8 cellular contexts compared by ENCODE assay signal in genomic region chr4:78938868-78939666, GRCh38. TPM values are rescaled to one million over a fixed set of nuclear protein-coding genes. Genes with fewer than 3 reads are reported as not detected.
A peak's percentile ranks its signal among the peaks of the same experiment; 100 is the strongest.
DNase-seq lines count a peak whose midpoint lies in the region; ATAC-seq and TF ChIP-seq lines count a peak whose summit lies in the region.

Gene PAQR3, minus strand, starts transcription at chr4:78939438. Its CDS starts 214 bp downstream, at chr4:78939224.

- DNase-seq in GM10248 (ENCODE audit: extremely low spot score) = peak; percentile 95
- DNase-seq in HFF-Myc (ENCODE audit: extremely low read depth, low read depth) = no peak
- peak; percentile 70 for DNase-seq in MV-4-11 (lab: John Stamatoyannopoulos, UW)
- peak; percentile 92 for DNase-seq in glutamatergic neuron
- DNase-seq in ovary = peak; percentile 80 to 90 (median 87)

- H3K27me3 Mint-ChIP-seq in activated naive CD4-positive, alpha-beta T cell treated with anti-CD3 and anti-CD28 coated beads, Interleukin-2, amount 50 U/mL, for 24 hours = peaks cover 3% of the 10 kb centered on the region
- H3K27me3 Mint-ChIP-seq in glutamatergic neuron (ENCODE audit: unreplicated experiment) = peaks cover 2% of the 10 kb centered on the region

- TF ChIP-seq POLR2A in ovary (IDR thresholded peaks at IDR 0.05) = peak; percentile 83

- H3K9me3 ChIP-seq in ovary (no peaks in the 10 kb centered on the region), thymus (ENCODE audit: control insufficient read depth) (no peaks in the 10 kb centered on the region)

- intact Hi-C loops in ovary (cut with DNase I) = no loop called here

- peaks cover 5% of the 10 kb centered on the region for H3K36me3 Mint-ChIP-seq in activated naive CD4-positive, alpha-beta T cell treated with anti-CD3 and anti-CD28 coated beads, Interleukin-2, amount 50 U/mL, for 24 hours
- H3K36me3 Mint-ChIP-seq in glutamatergic neuron (ENCODE audit: unreplicated experiment) = no peaks in the 10 kb centered on the region

- peak within 1 kb of the TSS; percentile 77 for H3K27ac Mint-ChIP-seq in activated naive CD4-positive, alpha-beta T cell treated with anti-CD3 and anti-CD28 coated beads, Interleukin-2, amount 50 U/mL, for 24 hours
- H3K27ac Mint-ChIP-seq in glutamatergic neuron (ENCODE audit: unreplicated experiment) = peak within 1 kb of the TSS; percentile 79

- CTCF ChIA-PET in GM10248 (lab: Yijun Ruan, JAX) = interaction anchor here (0.6 to 4.2 kb wide), 5 partner anchors 8 to 329 kb away, joined by 3 to 20 read pairs (median 3); no protein-coding TSS in a partner anchor

- no peaks in the 10 kb centered on the region for H3K4me1 ChIP-seq in ovary (ENCODE audit: insufficient read depth)
- H3K4me1 ChIP-seq in thymus (ENCODE audit: control insufficient read depth, insufficient read depth, low read length) = peaks cover 4% of the 10 kb centered on the region

- H3K4me3 ChIP-seq in HFF-Myc (replicated peaks; ENCODE audit: low read depth, low read length) (peak within 1 kb of the TSS; percentile 78), ovary (peak within 1 kb of the TSS; percentile 67), thymus (ENCODE audit: low read length) (peak within 1 kb of the TSS; percentile 76)

- POLR2A ChIA-PET in GM10248 (lab: Yijun Ruan, JAX) = interaction anchor here (0.5 to 0.8 kb wide), 4 partner anchors 10 to 1979 kb away, joined by 3 to 8 read pairs (median 3); no protein-coding TSS in a partner anchor

- peak within 1 kb of the TSS; percentile 97 for H3K4me3 Mint-ChIP-seq in activated naive CD4-positive, alpha-beta T cell treated with anti-CD3 and anti-CD28 coated beads, Interleukin-2, amount 50 U/mL, for 24 hours
- peak within 1 kb of the TSS; percentile 96 for H3K4me3 Mint-ChIP-seq in glutamatergic neuron (ENCODE audit: unreplicated experiment)

- H3K27me3 ChIP-seq in ovary = no peaks in the 10 kb centered on the region
- no peaks in the 10 kb centered on the region for H3K27me3 ChIP-seq in thymus (ENCODE audit: control insufficient read depth, insufficient read depth)

- 1% methylated on average over 55 to 77 of the region's 77 CpGs for WGBS in ovary, 3 donors
- WGBS in thymus = under 1% methylated on average over 77 of the region's 77 CpGs

- H3K4me1 Mint-ChIP-seq in activated naive CD4-positive, alpha-beta T cell treated with anti-CD3 and anti-CD28 coated beads, Interleukin-2, amount 50 U/mL, for 24 hours = peaks cover 44% of the 10 kb centered on the region
- peaks cover 5% of the 10 kb centered on the region for H3K4me1 Mint-ChIP-seq in glutamatergic neuron (ENCODE audit: low read depth, unreplicated experiment)

- no peak for TF ChIP-seq CTCF in GM10248 (IDR thresholded peaks at IDR 0.05; ENCODE audit: control extremely low read depth, extremely low read depth, low read depth, missing control alignments)
- no peak for TF ChIP-seq CTCF in HFF-Myc (IDR thresholded peaks at IDR 0.05; ENCODE audit: low read depth, low read length, missing control alignments)
- TF ChIP-seq CTCF in glutamatergic neuron (IDR thresholded peaks at IDR 0.05; ENCODE audit: partially characterized antibody, unreplicated experiment) = no peak
- TF ChIP-seq CTCF in ovary (IDR thresholded peaks at IDR 0.05) = peak in 1 of 3 donors; percentile 17

- ATAC-seq in SK-N-SH treated with all-trans-retinoic acid at 6 μM for 48 hours = peak; percentile 95

- H3K36me3 ChIP-seq in ovary (no peaks in the 10 kb centered on the region), thymus (ENCODE audit: control insufficient read depth, insufficient read depth) (no peaks in the 10 kb centered on the region)

- no peak for TF ChIP-seq EP300 in ovary (IDR thresholded peaks at IDR 0.05)

- H3K9me3 Mint-ChIP-seq in activated naive CD4-positive, alpha-beta T cell treated with anti-CD3 and anti-CD28 coated beads, Interleukin-2, amount 50 U/mL, for 24 hours = no peaks in the 10 kb centered on the region
- peaks cover 2% of the 10 kb centered on the region for H3K9me3 Mint-ChIP-seq in glutamatergic neuron (ENCODE audit: unreplicated experiment)

- H3K27ac ChIP-seq in ovary (peak within 1 kb of the TSS; percentile 5 to 59), thymus (ENCODE audit: low read depth) (peak within 1 kb of the TSS; percentile 46)

TF ChIP-seq in SK-N-SH treated with all-trans-retinoic acid at 6 μM for 48 hours, 23 proteins besides CTCF, POLR2A, EP300 and RAD21:
- TF ChIP-seq TOX (CRISPR knock-in tag; IDR thresholded peaks at IDR 0.05; ENCODE audit: borderline replicate concordance) (no peak), ZFP3 (CRISPR knock-in tag; IDR thresholded peaks at IDR 0.05) (0 out of 2 replicates have a peak, but pooled peaks have one; percentile 65), ZC3H10 (CRISPR knock-in tag; IDR thresholded peaks at IDR 0.05) (0 out of 2 replicates have a peak, but pooled peaks have one; percentile 16), ZNF8 (CRISPR knock-in tag; IDR thresholded peaks at IDR 0.05) (peak; percentile 66; the same call in 1 of the 2 replicates), TSHZ2 (CRISPR knock-in tag; IDR thresholded peaks at IDR 0.05) (peak; percentile 34; the same call in 1 of the 2 replicates), ARNTL (CRISPR knock-in tag; IDR thresholded peaks at IDR 0.05; ENCODE audit: borderline replicate concordance, low read depth) (no peak), ZFP30 (CRISPR knock-in tag; IDR thresholded peaks at IDR 0.05) (0 out of 2 replicates have a peak, but pooled peaks have one; percentile 17)

RNA-seq across cellular contexts. Expression of gene PAQR3, which starts in this region (rescaled TPM):
- 53.2 TPM for total RNA-seq in glutamatergic neuron (ENCODE audit: unreplicated experiment)
- 10 to 100 TPM in 2 of 7 donors, 1 to 10 TPM in 5; 8.3 to 13.4 (median 9.4) TPM for total RNA-seq in ovary
- polyA plus RNA-seq in ovary = 10 to 100 TPM in 1 of 2 donors, 1 to 10 TPM in 1; 3.4 to 10.1 TPM
- polyA plus RNA-seq in thymus = 9.3 TPM
